Comparison of ENCODE assay signal across 8 cellular contexts in genomic region chr6:142867988-142868818, GRCh38.
DNase-seq lines count a peak whose midpoint lies in the region; ATAC-seq, FAIRE-seq and TF ChIP-seq lines count a peak whose summit lies in the region.

No MANE protein-coding gene starts in this region.

- H3K27ac Mint-ChIP-seq in CD8-positive, alpha-beta T cell = peak overlapping the region; percentile 85
- peak overlapping the region; percentile 64 for H3K27ac Mint-ChIP-seq in activated CD8-positive, alpha-beta T cell treated with anti-CD3 and anti-CD28 coated beads for 36 hours

- H3K36me3 ChIP-seq in CD8-positive, alpha-beta T cell (ENCODE audit: insufficient read depth, low read length) = no peaks in the 10 kb centered on the region
- no peaks in the 10 kb centered on the region for H3K36me3 ChIP-seq in stomach

- H3K36me3 Mint-ChIP-seq in CD8-positive, alpha-beta T cell = peaks cover 5% of the 10 kb centered on the region
- H3K36me3 Mint-ChIP-seq in activated CD8-positive, alpha-beta T cell treated with anti-CD3 and anti-CD28 coated beads for 36 hours (ENCODE audit: low read depth) = peaks cover 25% of the 10 kb centered on the region

- H3K9me3 ChIP-seq in CD8-positive, alpha-beta T cell (ENCODE audit: low read length) = no peaks in the 10 kb centered on the region
- H3K9me3 ChIP-seq in stomach = no peaks in the 10 kb centered on the region

- TF ChIP-seq CTCF in CD8-positive, alpha-beta T cell (IDR thresholded peaks at IDR 0.05) = no peak
- TF ChIP-seq CTCF in activated CD8-positive, alpha-beta T cell treated with anti-CD3 and anti-CD28 coated beads for 36 hours (IDR thresholded peaks at IDR 0.05) = no peak
- TF ChIP-seq CTCF in D721Med (IDR thresholded peaks at IDR 0.05; ENCODE audit: insufficient read depth, missing control alignments) (no peak), stomach (IDR thresholded peaks at IDR 0.05) (no peak)

- CTCF ChIA-PET in CD8-positive, alpha-beta T cell (lab: Charles Lee) = interaction anchor here (1.4 kb wide), 1 partner anchor 14 kb away, joined by 5 read pairs; no protein-coding TSS in a partner anchor
- CTCF ChIA-PET in activated CD8-positive, alpha-beta T cell treated with anti-CD3 and anti-CD28 coated beads for 36 hours (lab: Charles Lee) = interaction anchor here (1.0 to 1.3 kb wide), 4 partner anchors 9 to 20 kb away, joined by 3 to 4 read pairs (median 4); no protein-coding TSS in a partner anchor

- H3K27ac ChIP-seq in CD8-positive, alpha-beta T cell (ENCODE audit: low read depth, low read length) = no peak overlapping the region
- peak overlapping the region in 1 of 5 donors; percentile 23 for H3K27ac ChIP-seq in stomach

- H3K9me3 Mint-ChIP-seq in CD8-positive, alpha-beta T cell = no peaks in the 10 kb centered on the region
- H3K9me3 Mint-ChIP-seq in activated CD8-positive, alpha-beta T cell treated with anti-CD3 and anti-CD28 coated beads for 36 hours = no peaks in the 10 kb centered on the region

- H3K4me3 Mint-ChIP-seq in CD8-positive, alpha-beta T cell = peak overlapping the region; percentile 74
- H3K4me3 Mint-ChIP-seq in activated CD8-positive, alpha-beta T cell treated with anti-CD3 and anti-CD28 coated beads for 36 hours = peak overlapping the region; percentile 48

- peaks cover 90% of the 10 kb centered on the region for H3K4me1 Mint-ChIP-seq in CD8-positive, alpha-beta T cell (ENCODE audit: low read depth)
- peaks cover 89% of the 10 kb centered on the region for H3K4me1 Mint-ChIP-seq in activated CD8-positive, alpha-beta T cell treated with anti-CD3 and anti-CD28 coated beads for 36 hours (ENCODE audit: low read depth)

- POLR2A ChIA-PET in CD8-positive, alpha-beta T cell (lab: Charles Lee) = interaction anchor here (1.2 to 1.4 kb wide), 4 partner anchors 11 to 58 kb away, joined by 3 to 4 read pairs (median 4); no protein-coding TSS in a partner anchor
- POLR2A ChIA-PET in activated CD8-positive, alpha-beta T cell treated with anti-CD3 and anti-CD28 coated beads for 36 hours (lab: Charles Lee) = interaction anchor here (0.7 to 1.8 kb wide), 4 partner anchors 14 to 75 kb away, joined by 3 to 7 read pairs (median 4); no protein-coding TSS in a partner anchor

- intact Hi-C loops in CD8-positive, alpha-beta T cell (cut with DNase I, micrococcal nuclease) = loop anchor here in 1 of 2 experiments (5.0 kb wide), 1 partner anchor 96 kb away; no protein-coding TSS in a partner anchor
- intact Hi-C loops in activated CD8-positive, alpha-beta T cell treated with anti-CD3 and anti-CD28 coated beads for 36 hours (cut with micrococcal nuclease) = no loop called here
- intact Hi-C loops in stomach (cut with DNase I; ENCODE audit: low total_unique reads) = no loop called here

- TF ChIP-seq POLR2A in stomach (IDR thresholded peaks at IDR 0.05) = no peak

- 9 to 28% (median 15%) methylated on average over 5 of the region's 5 CpGs for WGBS in stomach, 5 donors

- ATAC-seq in CD8-positive, alpha-beta T cell = no peak
- ATAC-seq in HG02973 (IDR thresholded peaks at IDR 0.05; ENCODE audit: unreplicated experiment) = peak; percentile 34
- no peak for ATAC-seq in activated CD8-positive, alpha-beta T cell treated with anti-CD3 and anti-CD28 coated beads for 36 hours
- no peak for ATAC-seq in HG02852 (IDR thresholded peaks at IDR 0.05; ENCODE audit: unreplicated experiment)

- TF ChIP-seq EP300 in stomach (IDR thresholded peaks at IDR 0.05) = no peak

- no peaks in the 10 kb centered on the region for H3K27me3 ChIP-seq in CD8-positive, alpha-beta T cell (ENCODE audit: insufficient read depth, low read length)
- no peaks in the 10 kb centered on the region for H3K27me3 ChIP-seq in stomach

- peaks cover 65% of the 10 kb centered on the region for H3K4me1 ChIP-seq in CD8-positive, alpha-beta T cell (ENCODE audit: insufficient read depth, low read length)
- H3K4me1 ChIP-seq in stomach = peaks cover 23 to 39% (median 28%) of the 10 kb centered on the region in 4 donors

- DNase-seq in CD8-positive, alpha-beta T cell = no peak
- DNase-seq in activated CD8-positive, alpha-beta T cell treated with anti-CD3 and anti-CD28 coated beads for 36 hours = no peak
- DNase-seq in kidney tubule cell (ENCODE audit: low spot score) = peak; percentile 67
- DNase-seq in D721Med (ENCODE audit: insufficient read length, low spot score) = no peak
- no peak for DNase-seq in stomach
- no peak for DNase-seq in NCI-H1436 treated with DMSO at 0.1 percent for 48 hours (lab: John Stamatoyannopoulos, UW)

- no peaks in the 10 kb centered on the region for H3K27me3 Mint-ChIP-seq in CD8-positive, alpha-beta T cell (ENCODE audit: low read depth)
- H3K27me3 Mint-ChIP-seq in activated CD8-positive, alpha-beta T cell treated with anti-CD3 and anti-CD28 coated beads for 36 hours = no peaks in the 10 kb centered on the region

- H3K4me3 ChIP-seq in CD8-positive, alpha-beta T cell (ENCODE audit: low read depth, low read length) = no peak overlapping the region
- H3K4me3 ChIP-seq in stomach = no peak overlapping the region

- FAIRE-seq in D721Med (lab: Jason Lieb, UNC) = no peak
